In genomic region chrX:147945286-147945685, GRCh38 we compare ENCODE assay signal across 37 cellular contexts. TPM values are rescaled to one million over a fixed set of nuclear protein-coding genes. Genes with fewer than 3 reads are reported as not detected.
"Had no signal": no experiment of that assay in that cellular context is flagged by ENCODE, and none has a peak within 500 bp of the region (broad histone marks: within the 10 kb centered on the region; RNA-seq: fewer than 3 reads in every experiment).

No MANE protein-coding gene starts in this region.

- H3K79me2 ChIP-seq: parathyroid adenoma had no signal

- H3K9me3 Mint-ChIP-seq: naive B cell; naive thymus-derived CD8-positive, alpha-beta T cell; natural killer cell treated with Interleukin-12 subunit alpha and Interleukin-12 subunit beta and Interleukin-15 and Interleukin-18, amount 100 ng/mL, for 72 hours; neural crest cell; stimulated activated memory B cell treated with anti-CD40 and anti-IgM and Interleukin-4, amounts not matched to agents 10 μg/mL and 1 μg/mL and 100 μg/mL, for 72 hours; stimulated activated naive CD8-positive, alpha-beta T cell treated with anti-CD3 and anti-CD28 coated beads, Interleukin-15, amount 100 ng/mL, for 72 hours; type B pancreatic cell had no signal

- H3K36me3 ChIP-seq: ovary, transverse colon had no signal

- H3K4me3 ChIP-seq: ovary, psoas muscle, skin epidermis, smooth muscle cell, spleen, suprapubic skin, testis, tibial artery, transverse colon, vagina had no signal

- H3K27ac Mint-ChIP-seq: natural killer cell treated with Interleukin-12 subunit alpha and Interleukin-12 subunit beta and Interleukin-15 and Interleukin-18, amount 100 ng/mL, for 72 hours; nephron progenitor cell; stimulated activated memory B cell treated with anti-CD40 and anti-IgM and Interleukin-4, amounts not matched to agents 10 μg/mL and 1 μg/mL and 100 μg/mL, for 72 hours; stimulated activated naive CD8-positive, alpha-beta T cell treated with anti-CD3 and anti-CD28 coated beads, Interleukin-15, amount 100 ng/mL, for 72 hours; type B pancreatic cell had no signal

- DNase-seq: naive B cell; naive thymus-derived CD8-positive, alpha-beta T cell; nephron progenitor cell; occipital lobe; ovary; posterior cingulate gyrus; psoas muscle; right cardiac atrium; spleen; stimulated activated CD4-positive, alpha-beta T cell treated with anti-CD3 and anti-CD28 coated beads, Interleukin-12 subunit alpha, Interleukin-12 subunit beta, amount 100 ng/mL, for 4 hours; stimulated activated CD4-positive, alpha-beta T cell treated with anti-CD3 and anti-CD28 coated beads, Interleukin-1b, Interleukin-23, amount 100 ng/mL, for 48 hours; stimulated activated CD4-positive, alpha-beta T cell treated with anti-CD3 and anti-CD28 coated beads, Interleukin-4, amount 100 ng/mL, for 1 hour; stimulated activated CD4-positive, alpha-beta T cell treated with anti-CD3 and anti-CD28 coated beads, Interleukin-4, amount 100 ng/mL, for 4 hours; stimulated activated CD8-positive, alpha-beta memory T cell treated with anti-CD3 and anti-CD28 coated beads, Interleukin-4, amount 100 ng/mL, for 48 hours; stimulated activated naive CD4-positive, alpha-beta T cell; stimulated activated naive CD8-positive, alpha-beta T cell treated with anti-CD3 and anti-CD28 coated beads, Interleukin-15, amount 100 ng/mL, for 72 hours; stimulated activated naive CD8-positive, alpha-beta T cell treated with anti-CD3 and anti-CD28 coated beads, Interleukin-15, Interleukin-2, amounts not matched to agents 100 U/mL and 50 U/mL, for 24 hours; substantia nigra; testis; tibial artery; transverse colon had no signal

- H3K27ac ChIP-seq: neutrophil, ovary, parathyroid adenoma, psoas muscle, skin epidermis, spleen, suprapubic skin, testis, tibial artery, transverse colon, vagina had no signal

- H3K27me3 ChIP-seq: neutrophil, ovary, spleen, suprapubic skin, testis, tibial artery, transverse colon, vagina had no signal

- H3K9me3 ChIP-seq: neutrophil, ovary, psoas muscle, spleen, suprapubic skin, testis, tibial artery, transverse colon, vagina had no signal

- H3K4me2 ChIP-seq: smooth muscle cell had no signal

- H3K27me3 Mint-ChIP-seq: naive B cell; naive thymus-derived CD8-positive, alpha-beta T cell; natural killer cell treated with Interleukin-12 subunit alpha and Interleukin-12 subunit beta and Interleukin-15 and Interleukin-18, amount 100 ng/mL, for 72 hours; progenitor cell of endocrine pancreas; stimulated activated memory B cell treated with anti-CD40 and anti-IgM and Interleukin-4, amounts not matched to agents 10 μg/mL and 1 μg/mL and 100 μg/mL, for 72 hours; stimulated activated naive CD8-positive, alpha-beta T cell treated with anti-CD3 and anti-CD28 coated beads, Interleukin-15, amount 100 ng/mL, for 72 hours; type B pancreatic cell had no signal

- H3K9ac ChIP-seq: parathyroid adenoma had no signal

- H3K4me1 Mint-ChIP-seq: naive B cell; naive thymus-derived CD8-positive, alpha-beta T cell; nephron progenitor cell; neural crest cell; stimulated activated memory B cell treated with anti-CD40 and anti-IgM and Interleukin-4, amounts not matched to agents 10 μg/mL and 1 μg/mL and 100 μg/mL, for 72 hours; stimulated activated naive CD8-positive, alpha-beta T cell treated with anti-CD3 and anti-CD28 coated beads, Interleukin-15, amount 100 ng/mL, for 72 hours had no signal

- ATAC-seq: naive thymus-derived CD8-positive, alpha-beta T cell; natural killer cell treated with Interleukin-12 subunit alpha and Interleukin-12 subunit beta and Interleukin-15 and Interleukin-18, amount 100 ng/mL, for 72 hours; psoas muscle; right cardiac atrium; sciatic nerve; stimulated activated memory B cell treated with anti-CD40 and anti-IgM and Interleukin-4, amounts not matched to agents 10 μg/mL and 1 μg/mL and 100 μg/mL, for 72 hours; stimulated activated naive CD8-positive, alpha-beta T cell treated with anti-CD3 and anti-CD28 coated beads, Interleukin-15, amount 100 ng/mL, for 72 hours; stimulated activated naive CD8-positive, alpha-beta T cell treated with anti-CD3 and anti-CD28 coated beads, Interleukin-15, Interleukin-2, amounts not matched to agents 100 U/mL and 50 U/mL, for 24 hours had no signal

- H3K4me1 ChIP-seq: parathyroid adenoma, psoas muscle, spleen, suprapubic skin, testis, tibial artery, transverse colon, vagina had no signal

- FAIRE-seq: urothelium cell line had no signal

- H2AFZ ChIP-seq: parathyroid adenoma had no signal

- H3K4me3 Mint-ChIP-seq: naive B cell; naive thymus-derived CD8-positive, alpha-beta T cell; natural killer cell treated with Interleukin-12 subunit alpha and Interleukin-12 subunit beta and Interleukin-15 and Interleukin-18, amount 100 ng/mL, for 72 hours; nephron progenitor cell; neural crest cell; stimulated activated memory B cell treated with anti-CD40 and anti-IgM and Interleukin-4, amounts not matched to agents 10 μg/mL and 1 μg/mL and 100 μg/mL, for 72 hours; stimulated activated naive CD8-positive, alpha-beta T cell treated with anti-CD3 and anti-CD28 coated beads, Interleukin-15, amount 100 ng/mL, for 72 hours; type B pancreatic cell had no signal

RNA-seq across cellular contexts. Expression of gene FMR1NB, which starts 35.9 kb away (rescaled TPM):
- total RNA-seq: naive thymus-derived CD8-positive, alpha-beta T cell; natural killer cell treated with Interleukin-12 subunit alpha and Interleukin-12 subunit beta and Interleukin-15 and Interleukin-18, amount 100 ng/mL, for 72 hours; neural crest cell; occipital lobe; osteoblast; progenitor cell of endocrine pancreas; psoas muscle; renal cortical epithelial cell; right cardiac atrium; sciatic nerve; smooth muscle cell; spleen; suprapubic skin; transverse colon; ureter; vagina had no signal
- polyA plus RNA-seq: naive thymus-derived CD8-positive, alpha-beta T cell; ovary; psoas muscle; right cardiac atrium; smooth muscle cell had no signal
